22 cellular contexts compared by ENCODE assay signal in genomic region chr22:37759281-37759680, GRCh38.
"Had no signal": no experiment of that assay in that cellular context is flagged by ENCODE, and none has a peak within 500 bp of the region (broad histone marks: within the 10 kb centered on the region; RNA-seq: fewer than 3 reads in every experiment).

No MANE protein-coding gene starts in this region.

- H3K4me2 ChIP-seq: SK-N-SH had no signal

- H3K9ac ChIP-seq: SK-N-SH had no signal

- H3K9me3 ChIP-seq: MG63, SK-N-SH had no signal

- H3K4me3 ChIP-seq: MG63 had no signal

- ATAC-seq: Panc1, PC-3, T-cell had no signal

- DNase-seq: Karpas-422; KG1; MG63; NCI-H1092; NCI-H1105 treated with DMSO at 0.1 percent for 48 hours; NCI-H1417 treated with DMSO at 0.1 percent for 48 hours; NCI-H146; NCI-H1694 treated with DMSO at 0.1 percent for 48 hours; NCI-H1930; NCI-H2081; NCI-H2107; NCI-H2227 treated with DMSO at 0.1 percent for 48 hours; NCI-H524 treated with DMSO at 0.1 percent for 48 hours; NCI-H69; NCI-H82; NK-92 treated with Interleukin-12 subunit alpha and Interleukin-12 subunit beta, amount 100 ng/mL, for 24 hours; PC-3; Right ventricle myocardium superior; SK-N-SH; SW 1271; T-cell had no signal

- H3K27me3 ChIP-seq: MG63 had no signal
